ENCODE assay signal across 8 cellular contexts in genomic region chr14:82710257-82710841, GRCh38.
A peak's percentile ranks its signal among the peaks of the same experiment; 100 is the strongest.
DNase-seq lines count a peak whose midpoint lies in the region; ATAC-seq and TF ChIP-seq lines count a peak whose summit lies in the region.

No MANE protein-coding gene starts in this region.

- DNase-seq in heart left ventricle (peak in 3 of 5 donors; percentile 25 to 43 (median 32)), Right ventricle myocardium inferior (ENCODE audit: missing footprints) (no peak), NCI-H82 (lab: John Stamatoyannopoulos, UW) (peak; percentile 82), kidney tubule cell (ENCODE audit: low spot score) (peak; percentile 58), NCI-H774 (lab: John Stamatoyannopoulos, UW) (no peak)
- peak; percentile 56 for DNase-seq in stimulated activated naive CD8-positive, alpha-beta T cell treated with anti-CD3 and anti-CD28 coated beads, Interleukin-15, Interleukin-2, amounts not matched to agents 100 U/mL and 50 U/mL, for 24 hours

- H3K27ac ChIP-seq in heart left ventricle: no peak overlapping the region

- TF ChIP-seq CTCF in heart left ventricle (IDR thresholded peaks at IDR 0.05) (peak; percentile 48 to 79 (median 68)), brain (conservative IDR thresholded peaks at IDR 0.05) (peak; percentile 55 to 71)

- H3K36me3 ChIP-seq in heart left ventricle: no peaks in the 10 kb centered on the region

- no peak for TF ChIP-seq POLR2A in heart left ventricle (IDR thresholded peaks at IDR 0.05)

- intact Hi-C loops in heart left ventricle (cut with DNase I) (loop anchor here in 2 of 10 donors (5.0 to 10.0 kb wide), 2 partner anchors 164 to 752 kb away; no protein-coding TSS in a partner anchor), Right ventricle myocardium inferior (cut with DNase I) (loop anchor here (5.0 kb wide), 1 partner anchor 752 kb away; no protein-coding TSS in a partner anchor)

- H3K4me3 Mint-ChIP-seq in brain: no peak overlapping the region

- H3K27me3 ChIP-seq in heart left ventricle: no peaks in the 10 kb centered on the region

- peaks cover 0 to 7% (median 0%) of the 10 kb centered on the region in 12 donors for H3K4me1 ChIP-seq in heart left ventricle

- peaks cover 0 to 13% (median 0%) of the 10 kb centered on the region in 12 donors for H3K9me3 ChIP-seq in heart left ventricle

- peaks cover 5 to 25% (median 9%) of the 10 kb centered on the region in 5 experiments for H3K9me3 Mint-ChIP-seq in brain

- ATAC-seq in heart left ventricle: no peak
- ATAC-seq in Right ventricle myocardium inferior: no peak
- ATAC-seq in HG02623 (IDR thresholded peaks at IDR 0.05; ENCODE audit: unreplicated experiment): peak; percentile 81
- no peak for ATAC-seq in stimulated activated naive CD8-positive, alpha-beta T cell treated with anti-CD3 and anti-CD28 coated beads, Interleukin-15, Interleukin-2, amounts not matched to agents 100 U/mL and 50 U/mL, for 24 hours

- H3K36me3 Mint-ChIP-seq in brain: peaks cover 5% of the 10 kb centered on the region

- H3K4me1 Mint-ChIP-seq in brain: no peaks in the 10 kb centered on the region

- H3K27me3 Mint-ChIP-seq in brain: peaks cover 5% of the 10 kb centered on the region

- WGBS in heart left ventricle, 4 donors: 36 to 43% (median 43%) methylated on average over 4 of the region's 4 CpGs

- no peak overlapping the region for H3K4me3 ChIP-seq in heart left ventricle

- H3K27ac Mint-ChIP-seq in brain: peak overlapping the region in 1 of 5 experiments; percentile 38

Comparison
In these comparisons a context has a peak if more than half of its experiments do, and no peak if none do; other contexts are left out.
1. DNase-seq: peak in heart left ventricle (3 of 5), NCI-H82 (single experiment), kidney tubule cell (single experiment) and stimulated activated naive CD8-positive, alpha-beta T cell treated with anti-CD3 and anti-CD28 coated beads, Interleukin-15, Interleukin-2, amounts not matched to agents 100 U/mL and 50 U/mL, for 24 hours (single experiment); none in Right ventricle myocardium inferior (single experiment) and NCI-H774 (single experiment).